ENCODE assay signal across 1 cellular context in genomic region chr21:32300117-32300681, GRCh38.
A peak's percentile ranks its signal among the peaks of the same experiment; 100 is the strongest.
TF ChIP-seq lines count a peak whose summit lies in the region.

No MANE protein-coding gene starts in this region.

TF ChIP-seq in K562, 482 proteins besides CTCF, POLR2A, EP300 and RAD21 (continued from another document and continues in another):
- TF ChIP-seq CHD1 (IDR thresholded peaks at IDR 0.05; ENCODE audit: low read length) (no peak), CCNT2 (IDR thresholded peaks at IDR 0.05; ENCODE audit: borderline replicate concordance, extremely low read depth, insufficient read length, low read depth, low read length) (no peak), JUND (IDR thresholded peaks at IDR 0.05; ENCODE audit: borderline replicate concordance, low read depth, low read length) (no peak), JUND (tag; IDR thresholded peaks at IDR 0.05; ENCODE audit: borderline replicate concordance, low read depth, low read length) (no peak), TBP (optimal IDR thresholded peaks at IDR 0.05; ENCODE audit: low read depth, low read length) (no peak), RBM25 (IDR thresholded peaks at IDR 0.05; ENCODE audit: low read depth, low read length, severe bottlenecking) (no peak), ATF2 (CRISPR knock-in tag; IDR thresholded peaks at IDR 0.05) (0 out of 2 replicates have a peak, but pooled peaks have one; percentile 44), YY1 (IDR thresholded peaks at IDR 0.05; ENCODE audit: borderline replicate concordance in 1 of 3, control insufficient read depth in 1 of 3, extremely low read depth in 1 of 3, insufficient read depth in 3 of 3, insufficient read length in 1 of 3, insufficient replicate concordance in 2 of 3, low read depth in 1 of 3, low read length in 2 of 3) (no peak), SAP30 (IDR thresholded peaks at IDR 0.05; ENCODE audit: borderline replicate concordance, insufficient read depth, low read depth, low read length, poor library complexity, severe bottlenecking) (no peak), KLF1 (tag; IDR thresholded peaks at IDR 0.05) (no peak), ZNF512 (tag; IDR thresholded peaks at IDR 0.05) (no peak), MIER1 (IDR thresholded peaks at IDR 0.05; ENCODE audit: low read depth) (no peak), DDX20 (tag; IDR thresholded peaks at IDR 0.05; ENCODE audit: low read depth) (no peak), ZSCAN32 (CRISPR knock-in tag; IDR thresholded peaks at IDR 0.05) (no peak), HOMEZ (CRISPR knock-in tag; IDR thresholded peaks at IDR 0.05) (no peak), HMGXB4 (CRISPR knock-in tag; IDR thresholded peaks at IDR 0.05) (0 out of 2 replicates have a peak, but pooled peaks have one; percentile 39), E2F6 (IDR thresholded peaks at IDR 0.05; ENCODE audit: borderline replicate concordance in 1 of 2, extremely low read depth in 1 of 2, insufficient read depth in 1 of 2, insufficient read length in 1 of 2, low read depth in 1 of 2, low read length in 1 of 2, poor library complexity in 1 of 2, severe bottlenecking in 1 of 2) (no peak), TAF15 (IDR thresholded peaks at IDR 0.05; ENCODE audit: low read depth, low read length) (no peak), NRF1 (conservative IDR thresholded peaks at IDR 0.05 in 1 of 2, IDR thresholded peaks at IDR 0.05 in 1 of 2) (no peak), FOXJ2 (tag; IDR thresholded peaks at IDR 0.05) (no peak), BRCA1 (IDR thresholded peaks at IDR 0.05) (no peak), BRCA1 (CRISPR knock-in tag; IDR thresholded peaks at IDR 0.05) (peak; percentile 88; the same call in 1 of the 2 replicates), ZFP91 (CRISPR knock-in tag; IDR thresholded peaks at IDR 0.05) (peak; percentile 62), CBFB (CRISPR knock-in tag; IDR thresholded peaks at IDR 0.05) (0 out of 2 replicates have a peak, but pooled peaks have one; percentile 56), MAFG (tag; conservative IDR thresholded peaks at IDR 0.05) (no peak), MCM5 (IDR thresholded peaks at IDR 0.05; ENCODE audit: low read depth) (no peak), BHLHE40 (IDR thresholded peaks at IDR 0.05; ENCODE audit: low read length) (no peak), ZNF398 (CRISPR knock-in tag; IDR thresholded peaks at IDR 0.05) (no peak), NFIX (CRISPR knock-in tag; IDR thresholded peaks at IDR 0.05; ENCODE audit: low read depth) (0 out of 2 replicates have a peak, but pooled peaks have one; percentile 4), TEAD1 (CRISPR knock-in tag; IDR thresholded peaks at IDR 0.05) (no peak), JUNB (CRISPR knock-in tag; conservative IDR thresholded peaks at IDR 0.05) (no peak), HMBOX1 (IDR thresholded peaks at IDR 0.05) (no peak), HOXB6 (CRISPR knock-in tag; IDR thresholded peaks at IDR 0.05; ENCODE audit: borderline replicate concordance) (no peak), ZNF277 (CRISPR knock-in tag; IDR thresholded peaks at IDR 0.05; ENCODE audit: borderline replicate concordance) (peak; percentile 91), IRF9 (tag; IDR thresholded peaks at IDR 0.05) (no peak), CBX1 (IDR thresholded peaks at IDR 0.05; ENCODE audit: low read depth) (no peak), SAFB (IDR thresholded peaks at IDR 0.05; ENCODE audit: borderline replicate concordance, low read depth, low read length) (no peak), ZNF644 (tag; IDR thresholded peaks at IDR 0.05; ENCODE audit: low read depth) (no peak), HMGN3 (IDR thresholded peaks at IDR 0.05; ENCODE audit: borderline replicate concordance, extremely low read depth, insufficient read length, low read depth, low read length) (no peak), NFIC (IDR thresholded peaks at IDR 0.05) (no peak), RBM39 (optimal IDR thresholded peaks at IDR 0.05; ENCODE audit: low read depth, low read length) (no peak), GTF2E2 (tag; IDR thresholded peaks at IDR 0.05) (no peak), ZNF175 (CRISPR knock-in tag; IDR thresholded peaks at IDR 0.05; ENCODE audit: low read depth) (no peak), FUS (optimal IDR thresholded peaks at IDR 0.05; ENCODE audit: low read depth, low read length) (no peak), PML (IDR thresholded peaks at IDR 0.05; ENCODE audit: low read length) (no peak), KDM4B (IDR thresholded peaks at IDR 0.05; ENCODE audit: borderline replicate concordance in 2 of 2, low read depth in 1 of 2) (no peak), USF1 (CRISPR knock-in tag; IDR thresholded peaks at IDR 0.05) (peak; percentile 40; the same call in 1 of the 2 replicates), ZC3H4 (CRISPR knock-in tag; IDR thresholded peaks at IDR 0.05; ENCODE audit: borderline replicate concordance) (no peak), E2F4 (CRISPR knock-in tag; IDR thresholded peaks at IDR 0.05; ENCODE audit: low read depth) (peak; percentile 63; the same call in 1 of the 2 replicates), TGIF2 (CRISPR knock-in tag; IDR thresholded peaks at IDR 0.05) (no peak), NR2C1 (IDR thresholded peaks at IDR 0.05) (no peak), NR2C1 (tag; IDR thresholded peaks at IDR 0.05) (no peak)
